Comparison of ENCODE assay signal across 8 cellular contexts in genomic region chr6:46490425-46491200, GRCh38. TPM values are rescaled to one million over a fixed set of nuclear protein-coding genes. Genes with fewer than 3 reads are reported as not detected.
A peak's percentile ranks its signal among the peaks of the same experiment; 100 is the strongest.
DNase-seq lines count a peak whose midpoint lies in the region; ATAC-seq and TF ChIP-seq lines count a peak whose summit lies in the region.

No MANE protein-coding gene starts in this region.

- peak overlapping the region; percentile 65 for H3K4me3 Mint-ChIP-seq in stimulated activated naive CD8-positive, alpha-beta T cell treated with anti-CD3 and anti-CD28 coated beads, Interleukin-15, Interleukin-2, amounts not matched to agents 100 ng/mL and 50 ng/mL, for 24 hours
- peak overlapping the region; percentile 80 to 85 (median 83) for H3K4me3 Mint-ChIP-seq in nephron

- H3K27ac Mint-ChIP-seq in stimulated activated naive CD8-positive, alpha-beta T cell treated with anti-CD3 and anti-CD28 coated beads, Interleukin-15, Interleukin-2, amounts not matched to agents 100 ng/mL and 50 ng/mL, for 24 hours = no peak overlapping the region
- peak overlapping the region in 2 of 3 experiments; percentile 19 to 55 for H3K27ac Mint-ChIP-seq in nephron

- ATAC-seq in stimulated activated naive CD8-positive, alpha-beta T cell treated with anti-CD3 and anti-CD28 coated beads, Interleukin-15, Interleukin-2, amounts not matched to agents 100 U/mL and 50 U/mL, for 24 hours = no peak
- ATAC-seq in HG02588 (IDR thresholded peaks at IDR 0.05; ENCODE audit: unreplicated experiment) (no peak), HG03354 (IDR thresholded peaks at IDR 0.05; ENCODE audit: poor library complexity, severe bottlenecking, unreplicated experiment) (no peak)

- no peaks in the 10 kb centered on the region for H3K9me3 Mint-ChIP-seq in stimulated activated naive CD8-positive, alpha-beta T cell treated with anti-CD3 and anti-CD28 coated beads, Interleukin-15, Interleukin-2, amounts not matched to agents 100 ng/mL and 50 ng/mL, for 24 hours
- no peaks in the 10 kb centered on the region for H3K9me3 Mint-ChIP-seq in nephron

- no peak for DNase-seq in stimulated activated naive CD8-positive, alpha-beta T cell treated with anti-CD3 and anti-CD28 coated beads, Interleukin-15, Interleukin-2, amounts not matched to agents 100 U/mL and 50 U/mL, for 24 hours
- DNase-seq in SK-N-DZ (ENCODE audit: low spot score) (peak; percentile 32), fibroblast of the aortic adventitia (ENCODE audit: low read depth) (no peak), HUDEP-2 (lab: John Stamatoyannopoulos, UW; ENCODE audit: unreplicated experiment in 76 of 76) (no peak)

- H3K4me3 ChIP-seq in fibroblast of the aortic adventitia (ENCODE audit: low read depth, low read length) = peak overlapping the region; percentile 59

- H3K36me3 Mint-ChIP-seq in stimulated activated naive CD8-positive, alpha-beta T cell treated with anti-CD3 and anti-CD28 coated beads, Interleukin-15, Interleukin-2, amounts not matched to agents 100 ng/mL and 50 ng/mL, for 24 hours (ENCODE audit: low read depth) = no peaks in the 10 kb centered on the region
- H3K36me3 Mint-ChIP-seq in nephron (ENCODE audit: low read depth) = no peaks in the 10 kb centered on the region

- peaks cover 13% of the 10 kb centered on the region for H3K4me1 Mint-ChIP-seq in stimulated activated naive CD8-positive, alpha-beta T cell treated with anti-CD3 and anti-CD28 coated beads, Interleukin-15, Interleukin-2, amounts not matched to agents 100 ng/mL and 50 ng/mL, for 24 hours (ENCODE audit: low read depth)
- H3K4me1 Mint-ChIP-seq in nephron = peaks cover 10% of the 10 kb centered on the region

- TF ChIP-seq CTCF in fibroblast of the aortic adventitia (IDR thresholded peaks at IDR 0.05; ENCODE audit: insufficient read depth, low read length) = peak; percentile 21
- peak; percentile 37 to 57 (median 50) for TF ChIP-seq CTCF in nephron (IDR thresholded peaks at IDR 0.05; ENCODE audit: unreplicated experiment in 3 of 3)

- peaks cover 75% of the 10 kb centered on the region for H3K27me3 Mint-ChIP-seq in stimulated activated naive CD8-positive, alpha-beta T cell treated with anti-CD3 and anti-CD28 coated beads, Interleukin-15, Interleukin-2, amounts not matched to agents 100 ng/mL and 50 ng/mL, for 24 hours
- H3K27me3 Mint-ChIP-seq in nephron (ENCODE audit: low read depth) = peaks cover 70% of the 10 kb centered on the region

RNA-seq across cellular contexts. Expression of gene RCAN2, which starts 0.6 kb away (rescaled TPM):
- polyA plus RNA-seq in SK-N-DZ (2014; cell fraction: cytosol; rRNA removed) = not detected in 2 replicates
- polyA plus RNA-seq in SK-N-DZ (2014; cell fraction: nucleus; rRNA removed) = 0.06 and 0.32 TPM in 2 replicates
- 8.0 and 14.9 TPM in 2 replicates for total RNA-seq in fibroblast of the aortic adventitia (ENCODE audit: low replicate concordance)
